ENCODE assay signal across 8 cellular contexts in the genomic region with DNA sequence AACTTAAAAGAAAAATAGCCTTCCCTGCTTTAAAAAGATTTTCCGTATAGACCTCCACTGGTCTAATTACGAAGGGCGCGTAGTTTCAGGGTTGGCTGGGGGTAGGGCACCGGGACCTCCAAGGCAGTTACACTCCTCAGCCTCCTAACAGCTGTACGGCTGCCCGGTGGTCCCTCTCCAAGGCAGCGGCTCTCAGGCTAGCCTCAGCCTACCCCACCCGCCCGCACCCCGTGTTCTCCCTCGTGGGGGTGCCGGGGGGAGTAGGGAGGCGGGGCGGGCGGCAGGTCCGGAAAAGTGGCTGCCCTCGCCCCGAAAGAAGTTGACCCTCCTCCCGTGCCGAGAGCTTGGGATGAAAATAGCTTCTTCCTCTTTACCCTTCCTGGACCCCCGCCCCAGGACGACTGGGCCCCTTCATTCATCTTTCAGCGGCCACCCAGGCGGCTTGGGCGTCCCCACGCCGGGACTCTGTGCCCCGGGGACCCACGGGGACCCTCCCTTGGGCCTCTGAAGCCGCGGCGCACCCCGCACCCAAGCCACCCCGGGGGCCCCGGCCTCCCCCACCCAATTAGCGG. TPM values are rescaled to one million over a fixed set of nuclear protein-coding genes. Genes with fewer than 3 reads are reported as not detected.
DNase-seq lines count a peak whose midpoint lies in the region; ATAC-seq and TF ChIP-seq lines count a peak whose summit lies in the region.

No MANE protein-coding gene starts in this region.

- ATAC-seq in activated T-cell treated with anti-CD3 and anti-CD28 coated beads, Interleukin-2, amount 50 U/mL, for 72 hours (replicated peaks in 1 of 2) = no peak
- no peak for ATAC-seq in omental fat pad (ENCODE audit: low FRiP score)

- H3K4me3 Mint-ChIP-seq in activated T-cell treated with anti-CD3 and anti-CD28 coated beads, Interleukin-2, amount 50 U/mL, for 72 hours = peak overlapping the region; percentile 90 to 92
- peak overlapping the region; percentile 92 for H3K4me3 Mint-ChIP-seq in neural crest cell

- peaks cover 0 to 1% of the 10 kb centered on the region in 2 donors for H3K36me3 Mint-ChIP-seq in activated T-cell treated with anti-CD3 and anti-CD28 coated beads, Interleukin-2, amount 50 U/mL, for 72 hours (ENCODE audit: insufficient read depth in 2 of 2)
- H3K36me3 Mint-ChIP-seq in neural crest cell (ENCODE audit: low read depth) = no peaks in the 10 kb centered on the region

- H3K27me3 Mint-ChIP-seq in activated T-cell treated with anti-CD3 and anti-CD28 coated beads, Interleukin-2, amount 50 U/mL, for 72 hours (ENCODE audit: low read depth) = no peaks in the 10 kb centered on the region
- H3K27me3 Mint-ChIP-seq in neural crest cell (ENCODE audit: low read depth) = no peaks in the 10 kb centered on the region

- H3K9me3 Mint-ChIP-seq in activated T-cell treated with anti-CD3 and anti-CD28 coated beads, Interleukin-2, amount 50 U/mL, for 72 hours = no peaks in the 10 kb centered on the region
- H3K9me3 Mint-ChIP-seq in neural crest cell = no peaks in the 10 kb centered on the region

- H3K4me1 Mint-ChIP-seq in activated T-cell treated with anti-CD3 and anti-CD28 coated beads, Interleukin-2, amount 50 U/mL, for 72 hours (ENCODE audit: low read depth) = peaks cover 28% of the 10 kb centered on the region
- peaks cover 39% of the 10 kb centered on the region for H3K4me1 Mint-ChIP-seq in neural crest cell

- TF ChIP-seq CTCF in neural crest cell (conservative IDR thresholded peaks at IDR 0.05) (no peak), omental fat pad (IDR thresholded peaks at IDR 0.05) (no peak)

- DNase-seq in SIG-M5 treated with dmso at 0.1 percent for 504 hours (lab: John Stamatoyannopoulos, UW; ENCODE audit: unreplicated experiment) (peak; percentile 50), SIG-M5 (lab: John Stamatoyannopoulos, UW) (no peak), NAMALWA (ENCODE audit: low spot score) (peak; percentile 70), fibroblast of peridontal ligament (ENCODE audit: extremely low read depth) (peak; percentile 27), neural crest cell (ENCODE audit: low read depth, low spot score) (peak; percentile 39), mesenteric fat pad (ENCODE audit: low spot score) (no peak), omental fat pad (ENCODE audit: low spot score) (no peak)
- peak in 1 of 2 donors; percentile 20 for DNase-seq in activated T-cell treated with anti-CD3 and anti-CD28 coated beads, Interleukin-2, amount 50 U/mL, for 72 hours

- peak overlapping the region; percentile 79 for H3K27ac Mint-ChIP-seq in activated T-cell treated with anti-CD3 and anti-CD28 coated beads, Interleukin-2, amount 50 U/mL, for 72 hours
- H3K27ac Mint-ChIP-seq in neural crest cell (ENCODE audit: unreplicated experiment) = peak overlapping the region; percentile 57

RNA-seq across cellular contexts. Expression of gene RCOR1, which starts 1.0 kb away (rescaled TPM):
- 10 to 100 TPM; 19.5 to 21.3 TPM for total RNA-seq in activated T-cell treated with anti-CD3 and anti-CD28 coated beads, Interleukin-2, amount 50 U/mL, for 72 hours
- total RNA-seq in neural crest cell = 27.3 and 27.8 TPM in 2 replicates
- 21.9 TPM for total RNA-seq in mesenteric fat pad
- 10 to 100 TPM; 12.6 to 20.9 (median 15.7) TPM for total RNA-seq in omental fat pad

Comparison
In these comparisons a context has a peak if more than half of its experiments do, and no peak if none do; other contexts are left out.
1. DNase-seq: peak in SIG-M5 treated with dmso at 0.1 percent for 504 hours (single experiment), NAMALWA (single experiment), fibroblast of peridontal ligament (single experiment) and neural crest cell (single experiment); none in SIG-M5 (single experiment), mesenteric fat pad (single experiment) and omental fat pad (single experiment).